Comparison of ENCODE assay signal across 16 cellular contexts in the genomic region with DNA sequence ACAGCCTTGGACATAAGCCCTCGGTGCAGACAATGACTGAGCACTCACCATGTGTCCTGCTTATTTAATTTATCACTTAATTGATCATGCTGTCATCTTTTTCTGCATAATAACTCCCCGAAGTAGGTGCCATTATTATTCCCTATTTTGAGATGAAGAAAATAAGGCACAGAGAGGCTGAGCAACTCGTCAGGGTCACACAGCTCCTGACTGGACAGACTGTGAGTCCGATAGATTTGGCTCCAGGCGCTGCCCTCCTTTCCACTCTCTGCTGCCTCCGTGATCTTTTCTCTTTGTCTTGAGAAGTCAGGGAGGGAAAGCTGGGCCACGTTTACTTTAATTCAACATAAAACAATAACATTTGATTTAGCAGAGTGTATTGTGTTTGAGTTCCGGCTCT. TPM values are rescaled to one million over a fixed set of nuclear protein-coding genes. Genes with fewer than 3 reads are reported as not detected.
A peak's percentile ranks its signal among the peaks of the same experiment; 100 is the strongest.
DNase-seq lines count a peak whose midpoint lies in the region; ATAC-seq, FAIRE-seq and TF ChIP-seq lines count a peak whose summit lies in the region.
"Had no signal": no experiment of that assay in that cellular context is flagged by ENCODE, and none has a peak within 500 bp of the region (broad histone marks: within the 10 kb centered on the region; RNA-seq: fewer than 3 reads in every experiment).

No MANE protein-coding gene starts in this region.

- no peak for DNase-seq in activated T-cell treated with anti-CD3 and anti-CD28 coated beads, Interleukin-2, amount 50 U/mL, for 72 hours
- DNase-seq in activated T-cell treated with anti-CD3 and anti-CD28 coated beads, Interleukin-2, amount 50 U/mL, for 4 hours, result no peak
- DNase-seq in coronary artery (ENCODE audit: low spot score), result peak; percentile 38
- peak; percentile 33 for DNase-seq in sigmoid colon
- DNase-seq in left lobe of liver (ENCODE audit: low spot score), result no peak
- no peak for DNase-seq in GM12891 (ENCODE audit: insufficient read length, low spot score)
- DNase-seq: ACHN; Calu3; CD4-positive, CD25-positive, alpha-beta regulatory T cell; DMS79; GOT3; H9 had no signal

- peak overlapping the region; percentile 76 for H3K27ac Mint-ChIP-seq in activated T-cell treated with anti-CD3 and anti-CD28 coated beads, Interleukin-2, amount 50 U/mL, for 72 hours

- H3K27ac ChIP-seq in coronary artery, result no peak overlapping the region
- no peak overlapping the region for H3K27ac ChIP-seq in sigmoid colon

- intact Hi-C loops in sigmoid colon (cut with DNase I), result no loop called here

- no peak overlapping the region for H3K4me3 ChIP-seq in coronary artery
- H3K4me3 ChIP-seq in sigmoid colon, result no peak overlapping the region
- H3K4me3 ChIP-seq: BLaER1 treated with 17β-estradiol and CSF1 and Interleukin-3, amounts not matched to agents 10 nM and 100 nM; GM12878 had no signal

- TF ChIP-seq POLR2A in sigmoid colon (IDR thresholded peaks at IDR 0.05) (no peak), GM12891 (IDR thresholded peaks at IDR 0.05; ENCODE audit: low read depth, low read length) (no peak)

- no peaks in the 10 kb centered on the region for H3K9me3 ChIP-seq in sigmoid colon
- H3K9me3 ChIP-seq: BLaER1 treated with 17β-estradiol and CSF1 and Interleukin-3, amounts not matched to agents 10 nM and 100 nM had no signal

- no peak for ATAC-seq in activated T-cell treated with anti-CD3 and anti-CD28 coated beads, Interleukin-2, amount 50 U/mL, for 72 hours (replicated peaks in 1 of 2)
- no peak for ATAC-seq in activated T-cell treated with anti-CD3 and anti-CD28 coated beads, Interleukin-2, amount 50 U/mL, for 4 hours
- ATAC-seq in left lobe of liver (no peak), GM18498 (IDR thresholded peaks at IDR 0.05; ENCODE audit: unreplicated experiment) (no peak)
- ATAC-seq: GM12878 had no signal

- 70 to 87% methylated on average over 8 of the region's 8 CpGs for WGBS in sigmoid colon, 2 donors

- H3K27me3 ChIP-seq in sigmoid colon, result no peaks in the 10 kb centered on the region
- H3K27me3 ChIP-seq: BLaER1 treated with 17β-estradiol and CSF1 and Interleukin-3, amounts not matched to agents 10 nM and 100 nM had no signal

- FAIRE-seq in GM12891 (lab: Jason Lieb, UNC), result no peak
- FAIRE-seq: GM12878, HTR-8/SVneo had no signal

- TF ChIP-seq CTCF in coronary artery (IDR thresholded peaks at IDR 0.05) (no peak), sigmoid colon (IDR thresholded peaks at IDR 0.05) (no peak)

- no peaks in the 10 kb centered on the region for H3K36me3 ChIP-seq in sigmoid colon
- H3K36me3 ChIP-seq: BLaER1 treated with 17β-estradiol and CSF1 and Interleukin-3, amounts not matched to agents 10 nM and 100 nM had no signal

- H3K27me3 Mint-ChIP-seq in activated T-cell treated with anti-CD3 and anti-CD28 coated beads, Interleukin-2, amount 50 U/mL, for 72 hours (ENCODE audit: low read depth), result no peaks in the 10 kb centered on the region
- no peaks in the 10 kb centered on the region for H3K27me3 Mint-ChIP-seq in activated T-cell treated with anti-CD3 and anti-CD28 coated beads, Interleukin-2, amount 50 U/mL, for 4 hours (ENCODE audit: low read depth)

- no peak for TF ChIP-seq EP300 in sigmoid colon (IDR thresholded peaks at IDR 0.05)

- H3K4me3 Mint-ChIP-seq in activated T-cell treated with anti-CD3 and anti-CD28 coated beads, Interleukin-2, amount 50 U/mL, for 72 hours, result no peak overlapping the region
- no peak overlapping the region for H3K4me3 Mint-ChIP-seq in activated T-cell treated with anti-CD3 and anti-CD28 coated beads, Interleukin-2, amount 50 U/mL, for 4 hours
- H3K4me3 Mint-ChIP-seq: CD4-positive, CD25-positive, alpha-beta regulatory T cell; H9 had no signal

- no peaks in the 10 kb centered on the region for H3K9me3 Mint-ChIP-seq in activated T-cell treated with anti-CD3 and anti-CD28 coated beads, Interleukin-2, amount 50 U/mL, for 72 hours
- H3K9me3 Mint-ChIP-seq in activated T-cell treated with anti-CD3 and anti-CD28 coated beads, Interleukin-2, amount 50 U/mL, for 4 hours, result no peaks in the 10 kb centered on the region

- peaks cover 0 to 13% (median 9%) of the 10 kb centered on the region in 4 donors for H3K4me1 ChIP-seq in sigmoid colon

- H3K4me1 Mint-ChIP-seq in activated T-cell treated with anti-CD3 and anti-CD28 coated beads, Interleukin-2, amount 50 U/mL, for 72 hours (ENCODE audit: low read depth), result peaks cover 13% of the 10 kb centered on the region
- peaks cover 7% of the 10 kb centered on the region for H3K4me1 Mint-ChIP-seq in activated T-cell treated with anti-CD3 and anti-CD28 coated beads, Interleukin-2, amount 50 U/mL, for 4 hours (ENCODE audit: low read depth)

- no peaks in the 10 kb centered on the region for H3K36me3 Mint-ChIP-seq in activated T-cell treated with anti-CD3 and anti-CD28 coated beads, Interleukin-2, amount 50 U/mL, for 72 hours (ENCODE audit: insufficient read depth in 2 of 2)
- H3K36me3 Mint-ChIP-seq in activated T-cell treated with anti-CD3 and anti-CD28 coated beads, Interleukin-2, amount 50 U/mL, for 4 hours (ENCODE audit: insufficient read depth), result no peaks in the 10 kb centered on the region
- H3K36me3 Mint-ChIP-seq: CD4-positive, CD25-positive, alpha-beta regulatory T cell had no signal

TF ChIP-seq in GM12891, 5 proteins besides CTCF, POLR2A, EP300 and RAD21:
- TF ChIP-seq TAF1 (IDR thresholded peaks at IDR 0.05; ENCODE audit: low read depth, low read length), result no peak
- TF ChIP-seq POU2F2 (IDR thresholded peaks at IDR 0.05; ENCODE audit: low read depth, low read length), result no peak
- TF ChIP-seq PAX5 (IDR thresholded peaks at IDR 0.05; ENCODE audit: insufficient read depth, low read length, severe bottlenecking), result no peak
- TF ChIP-seq POLR2AphosphoS5 (IDR thresholded peaks at IDR 0.05; ENCODE audit: low read depth, low read length), result no peak
- TF ChIP-seq SPI1 (IDR thresholded peaks at IDR 0.05; ENCODE audit: low read depth, low read length), result no peak

RNA-seq across cellular contexts. Expression of gene N4BP1, which starts 19.0 kb away (rescaled TPM):
- total RNA-seq in activated T-cell treated with anti-CD3 and anti-CD28 coated beads, Interleukin-2, amount 50 U/mL, for 72 hours, result 10 to 100 TPM; 59.0 to 60.7 TPM
- total RNA-seq in activated T-cell treated with anti-CD3 and anti-CD28 coated beads, Interleukin-2, amount 50 U/mL, for 4 hours, result 10 to 100 TPM; 22.7 to 30.9 (median 30.7) TPM
- total RNA-seq in sigmoid colon (10 to 100 TPM; 22.4 to 28.1 (median 26.1) TPM), left lobe of liver (11.6 TPM)
- 10 to 100 TPM; 15.1 to 20.4 (median 17.3) TPM for polyA plus RNA-seq in sigmoid colon
- polyA plus RNA-seq in GM12891 (2012; ENCODE audit: low read depth, missing spikeins), result 17.1 TPM

Comparison
In these comparisons a context has a peak if more than half of its experiments do, and no peak if none do; other contexts are left out.
1. DNase-seq: peak in coronary artery (single experiment) and sigmoid colon (single experiment); none in activated T-cell treated with anti-CD3 and anti-CD28 coated beads, Interleukin-2, amount 50 U/mL, for 72 hours (0 of 2), activated T-cell treated with anti-CD3 and anti-CD28 coated beads, Interleukin-2, amount 50 U/mL, for 4 hours (single experiment), left lobe of liver (single experiment) and GM12891 (single experiment).